Comparison of ENCODE assay signal across 1 cellular context in the genomic region with DNA sequence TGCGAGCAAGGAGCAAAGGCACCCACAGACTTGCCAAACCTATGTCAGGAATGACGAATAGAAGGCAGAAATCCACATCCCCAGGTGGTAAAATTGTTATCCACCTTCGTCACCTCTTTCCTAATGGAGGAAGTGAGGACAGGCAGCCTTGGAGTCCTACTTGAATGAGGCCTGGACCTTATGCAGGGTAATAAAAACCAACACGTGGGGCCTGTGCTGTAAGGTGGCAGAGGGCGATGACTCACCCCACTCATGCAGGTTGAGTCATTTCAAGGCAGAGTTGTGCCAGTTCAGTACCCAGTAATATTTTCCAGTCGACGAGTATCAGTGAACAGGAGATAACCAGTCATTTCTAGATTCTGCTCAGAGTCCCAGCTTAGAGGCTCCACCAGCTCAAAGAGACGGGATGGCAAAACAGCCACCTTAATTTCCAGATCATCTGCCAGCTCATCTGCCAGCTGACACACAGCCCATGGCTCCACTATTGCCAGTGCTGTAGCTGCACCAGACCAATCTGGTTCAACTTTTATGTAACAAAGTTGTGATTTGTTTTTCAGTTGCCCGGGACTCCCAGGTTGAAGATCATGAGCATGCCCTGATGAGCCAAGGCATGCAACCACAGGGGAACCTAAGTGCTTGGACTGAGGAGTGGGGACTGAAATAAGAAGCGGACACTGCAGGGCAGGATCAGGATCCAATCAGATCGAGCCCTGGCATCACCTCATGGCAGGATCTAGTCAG.
A peak's percentile ranks its signal among the peaks of the same experiment; 100 is the strongest.
TF ChIP-seq lines count a peak whose summit lies in the region.

No MANE protein-coding gene starts in this region.

TF ChIP-seq in HEK293, 187 proteins besides CTCF, POLR2A, EP300 and RAD21 (continued from another document):
- TF ChIP-seq ZBTB20 (tag by site-specific recombination; IDR thresholded peaks at IDR 0.05) (peak; percentile 48; the same call in 1 of the 2 replicates), ZNF747 (tag by site-specific recombination; IDR thresholded peaks at IDR 0.05) (no peak), ZBTB7A (tag by site-specific recombination; IDR thresholded peaks at IDR 0.05; ENCODE audit: low read depth) (no peak), ZNF146 (tag by site-specific recombination; IDR thresholded peaks at IDR 0.05) (peak; percentile 98), ZNF621 (tag by site-specific recombination; IDR thresholded peaks at IDR 0.05) (no peak), YY2 (tag by site-specific recombination; IDR thresholded peaks at IDR 0.05) (no peak), ZNF335 (tag by site-specific recombination; conservative IDR thresholded peaks at IDR 0.05) (peak; percentile 95), ZNF544 (tag by site-specific recombination; IDR thresholded peaks at IDR 0.05) (no peak), GLIS1 (tag by site-specific recombination; IDR thresholded peaks at IDR 0.05) (peak; percentile 98), ZNF433 (tag by site-specific recombination; IDR thresholded peaks at IDR 0.05; ENCODE audit: low read depth) (no peak), ZNF792 (tag by site-specific recombination; IDR thresholded peaks at IDR 0.05) (no peak), ZNF660 (tag by site-specific recombination; IDR thresholded peaks at IDR 0.05) (peak; percentile 90), ZNF324 (tag by site-specific recombination; IDR thresholded peaks at IDR 0.05) (peak; percentile 77; the same call in 1 of the 2 replicates), YY1 (tag by site-specific recombination; IDR thresholded peaks at IDR 0.05) (no peak), ZNF776 (tag by site-specific recombination; IDR thresholded peaks at IDR 0.05; ENCODE audit: borderline replicate concordance) (no peak), ZNF114 (tag by site-specific recombination; IDR thresholded peaks at IDR 0.05) (no peak), ZNF350 (tag by site-specific recombination; IDR thresholded peaks at IDR 0.05) (no peak), ZNF214 (tag by site-specific recombination; IDR thresholded peaks at IDR 0.05; ENCODE audit: borderline replicate concordance) (no peak), MYNN (tag by site-specific recombination; IDR thresholded peaks at IDR 0.05; ENCODE audit: borderline replicate concordance) (no peak), RBAK (tag by site-specific recombination; IDR thresholded peaks at IDR 0.05) (0 out of 2 replicates have a peak, but pooled peaks have one; percentile 35), SETDB1 (IDR thresholded peaks at IDR 0.05; ENCODE audit: insufficient read length, low read length) (no peak), IKZF3 (tag by site-specific recombination; IDR thresholded peaks at IDR 0.05) (0 out of 2 replicates have a peak, but pooled peaks have one; percentile 13), ZNF10 (tag by site-specific recombination; IDR thresholded peaks at IDR 0.05) (no peak; the same call in 1 of the 2 replicates), HOXA7 (CRISPR knock-in tag; IDR thresholded peaks at IDR 0.05; ENCODE audit: borderline replicate concordance) (no peak), ZNF302 (tag by site-specific recombination; IDR thresholded peaks at IDR 0.05; ENCODE audit: low read depth) (no peak), ZNF394 (tag by site-specific recombination; IDR thresholded peaks at IDR 0.05; ENCODE audit: borderline replicate concordance) (peak; percentile 67; the same call in 1 of the 2 replicates), KLF8 (tag by site-specific recombination; IDR thresholded peaks at IDR 0.05) (peak; percentile 51; the same call in 1 of the 2 replicates), ZNF239 (tag by site-specific recombination; IDR thresholded peaks at IDR 0.05) (no peak), ZSCAN16 (tag by site-specific recombination; IDR thresholded peaks at IDR 0.05) (no peak), ZNF626 (tag by site-specific recombination; IDR thresholded peaks at IDR 0.05) (no peak), ZBTB17 (tag by site-specific recombination; IDR thresholded peaks at IDR 0.05) (no peak), ZNF837 (tag by site-specific recombination; IDR thresholded peaks at IDR 0.05) (no peak), GLI2 (tag by site-specific recombination; IDR thresholded peaks at IDR 0.05; ENCODE audit: borderline replicate concordance, low read depth) (no peak; the same call in 1 of the 2 replicates), ZNF37A (tag by site-specific recombination; IDR thresholded peaks at IDR 0.05) (no peak), KLF9 (tag by site-specific recombination; IDR thresholded peaks at IDR 0.05; ENCODE audit: low read depth) (no peak), ZEB2 (tag by site-specific recombination; IDR thresholded peaks at IDR 0.05) (no peak), ZNF266 (tag by site-specific recombination; IDR thresholded peaks at IDR 0.05; ENCODE audit: low read depth) (no peak), KLF1 (tag by site-specific recombination; IDR thresholded peaks at IDR 0.05) (no peak), ZNF274 (IDR thresholded peaks at IDR 0.05; ENCODE audit: low read length) (no peak), ZNF274 (tag by site-specific recombination; IDR thresholded peaks at IDR 0.05; ENCODE audit: borderline replicate concordance) (no peak), SP2 (tag by site-specific recombination; IDR thresholded peaks at IDR 0.05) (no peak), ZNF473 (tag by site-specific recombination; IDR thresholded peaks at IDR 0.05) (no peak), ZSCAN23 (tag by site-specific recombination; IDR thresholded peaks at IDR 0.05) (no peak), SP7 (tag by site-specific recombination; IDR thresholded peaks at IDR 0.05) (peak; percentile 95), FEZF1 (tag by site-specific recombination; IDR thresholded peaks at IDR 0.05) (peak; percentile 91), ZNF558 (tag by site-specific recombination; IDR thresholded peaks at IDR 0.05) (peak; percentile 85; the same call in 1 of the 2 replicates), REPIN1 (tag by site-specific recombination; IDR thresholded peaks at IDR 0.05; ENCODE audit: low read depth) (no peak)
- TF ChIP-seq, protein P1, sequence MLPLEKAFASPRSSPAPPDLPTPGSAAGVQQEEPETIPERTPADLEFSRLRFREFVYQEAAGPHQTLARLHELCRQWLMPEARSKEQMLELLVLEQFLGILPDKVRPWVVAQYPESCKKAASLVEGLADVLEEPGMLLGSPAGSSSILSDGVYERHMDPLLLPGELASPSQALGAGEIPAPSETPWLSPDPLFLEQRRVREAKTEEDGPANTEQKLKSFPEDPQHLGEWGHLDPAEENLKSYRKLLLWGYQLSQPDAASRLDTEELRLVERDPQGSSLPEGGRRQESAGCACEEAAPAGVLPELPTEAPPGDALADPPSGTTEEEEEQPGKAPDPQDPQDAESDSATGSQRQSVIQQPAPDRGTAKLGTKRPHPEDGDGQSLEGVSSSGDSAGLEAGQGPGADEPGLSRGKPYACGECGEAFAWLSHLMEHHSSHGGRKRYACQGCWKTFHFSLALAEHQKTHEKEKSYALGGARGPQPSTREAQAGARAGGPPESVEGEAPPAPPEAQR (tag by site-specific recombination; IDR thresholded peaks at IDR 0.05), result no peak
- TF ChIP-seq, protein P2, sequence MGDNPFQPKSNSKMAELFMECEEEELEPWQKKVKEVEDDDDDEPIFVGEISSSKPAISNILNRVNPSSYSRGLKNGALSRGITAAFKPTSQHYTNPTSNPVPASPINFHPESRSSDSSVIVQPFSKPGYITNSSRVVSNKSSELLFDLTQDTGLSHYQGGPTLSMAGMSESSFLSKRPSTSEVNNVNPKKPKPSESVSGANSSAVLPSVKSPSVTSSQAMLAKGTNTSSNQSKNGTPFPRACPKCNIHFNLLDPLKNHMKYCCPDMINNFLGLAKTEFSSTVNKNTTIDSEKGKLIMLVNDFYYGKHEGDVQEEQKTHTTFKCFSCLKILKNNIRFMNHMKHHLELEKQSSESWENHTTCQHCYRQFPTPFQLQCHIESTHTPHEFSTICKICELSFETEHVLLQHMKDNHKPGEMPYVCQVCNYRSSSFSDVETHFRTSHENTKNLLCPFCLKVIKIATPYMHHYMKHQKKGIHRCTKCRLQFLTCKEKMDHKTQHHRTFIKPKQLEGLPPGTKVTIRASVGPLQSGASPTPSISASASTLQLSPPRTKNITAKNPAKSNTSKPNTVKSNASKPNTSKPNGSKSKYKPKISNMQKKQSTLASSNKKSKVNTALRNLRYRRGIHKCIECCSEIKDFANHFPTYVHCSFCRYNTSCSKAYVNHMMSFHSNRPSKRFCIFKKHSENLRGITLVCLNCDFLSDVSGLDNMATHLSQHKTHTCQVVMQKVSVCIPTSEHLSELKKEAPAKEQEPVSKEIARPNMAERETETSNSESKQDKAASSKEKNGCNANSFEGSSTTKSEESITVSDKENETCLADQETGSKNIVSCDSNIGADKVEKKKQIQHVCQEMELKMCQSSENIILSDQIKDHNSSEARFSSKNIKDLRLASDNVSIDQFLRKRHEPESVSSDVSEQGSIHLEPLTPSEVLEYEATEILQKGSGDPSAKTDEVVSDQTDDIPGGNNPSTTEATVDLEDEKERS (tag by site-specific recombination; IDR thresholded peaks at IDR 0.05), result 0 out of 2 replicates have a peak, but pooled peaks have one; percentile 61
- TF ChIP-seq, protein P3, sequence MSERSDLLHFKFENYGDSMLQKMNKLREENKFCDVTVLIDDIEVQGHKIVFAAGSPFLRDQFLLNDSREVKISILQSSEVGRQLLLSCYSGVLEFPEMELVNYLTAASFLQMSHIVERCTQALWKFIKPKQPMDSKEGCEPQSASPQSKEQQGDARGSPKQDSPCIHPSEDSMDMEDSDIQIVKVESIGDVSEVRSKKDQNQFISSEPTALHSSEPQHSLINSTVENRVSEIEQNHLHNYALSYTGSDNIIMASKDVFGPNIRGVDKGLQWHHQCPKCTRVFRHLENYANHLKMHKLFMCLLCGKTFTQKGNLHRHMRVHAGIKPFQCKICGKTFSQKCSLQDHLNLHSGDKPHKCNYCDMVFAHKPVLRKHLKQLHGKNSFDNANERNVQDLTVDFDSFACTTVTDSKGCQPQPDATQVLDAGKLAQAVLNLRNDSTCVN (tag by site-specific recombination; optimal IDR thresholded peaks at IDR 0.05), result no peak
- TF ChIP-seq, protein P4, sequence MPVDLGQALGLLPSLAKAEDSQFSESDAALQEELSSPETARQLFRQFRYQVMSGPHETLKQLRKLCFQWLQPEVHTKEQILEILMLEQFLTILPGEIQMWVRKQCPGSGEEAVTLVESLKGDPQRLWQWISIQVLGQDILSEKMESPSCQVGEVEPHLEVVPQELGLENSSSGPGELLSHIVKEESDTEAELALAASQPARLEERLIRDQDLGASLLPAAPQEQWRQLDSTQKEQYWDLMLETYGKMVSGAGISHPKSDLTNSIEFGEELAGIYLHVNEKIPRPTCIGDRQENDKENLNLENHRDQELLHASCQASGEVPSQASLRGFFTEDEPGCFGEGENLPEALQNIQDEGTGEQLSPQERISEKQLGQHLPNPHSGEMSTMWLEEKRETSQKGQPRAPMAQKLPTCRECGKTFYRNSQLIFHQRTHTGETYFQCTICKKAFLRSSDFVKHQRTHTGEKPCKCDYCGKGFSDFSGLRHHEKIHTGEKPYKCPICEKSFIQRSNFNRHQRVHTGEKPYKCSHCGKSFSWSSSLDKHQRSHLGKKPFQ (tag by site-specific recombination; IDR thresholded peaks at IDR 0.05), result no peak
- TF ChIP-seq, protein P5, sequence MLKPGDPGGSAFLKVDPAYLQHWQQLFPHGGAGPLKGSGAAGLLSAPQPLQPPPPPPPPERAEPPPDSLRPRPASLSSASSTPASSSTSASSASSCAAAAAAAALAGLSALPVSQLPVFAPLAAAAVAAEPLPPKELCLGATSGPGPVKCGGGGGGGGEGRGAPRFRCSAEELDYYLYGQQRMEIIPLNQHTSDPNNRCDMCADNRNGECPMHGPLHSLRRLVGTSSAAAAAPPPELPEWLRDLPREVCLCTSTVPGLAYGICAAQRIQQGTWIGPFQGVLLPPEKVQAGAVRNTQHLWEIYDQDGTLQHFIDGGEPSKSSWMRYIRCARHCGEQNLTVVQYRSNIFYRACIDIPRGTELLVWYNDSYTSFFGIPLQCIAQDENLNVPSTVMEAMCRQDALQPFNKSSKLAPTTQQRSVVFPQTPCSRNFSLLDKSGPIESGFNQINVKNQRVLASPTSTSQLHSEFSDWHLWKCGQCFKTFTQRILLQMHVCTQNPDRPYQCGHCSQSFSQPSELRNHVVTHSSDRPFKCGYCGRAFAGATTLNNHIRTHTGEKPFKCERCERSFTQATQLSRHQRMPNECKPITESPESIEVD (tag by site-specific recombination; IDR thresholded peaks at IDR 0.05), result no peak
- TF ChIP-seq, protein P6, sequence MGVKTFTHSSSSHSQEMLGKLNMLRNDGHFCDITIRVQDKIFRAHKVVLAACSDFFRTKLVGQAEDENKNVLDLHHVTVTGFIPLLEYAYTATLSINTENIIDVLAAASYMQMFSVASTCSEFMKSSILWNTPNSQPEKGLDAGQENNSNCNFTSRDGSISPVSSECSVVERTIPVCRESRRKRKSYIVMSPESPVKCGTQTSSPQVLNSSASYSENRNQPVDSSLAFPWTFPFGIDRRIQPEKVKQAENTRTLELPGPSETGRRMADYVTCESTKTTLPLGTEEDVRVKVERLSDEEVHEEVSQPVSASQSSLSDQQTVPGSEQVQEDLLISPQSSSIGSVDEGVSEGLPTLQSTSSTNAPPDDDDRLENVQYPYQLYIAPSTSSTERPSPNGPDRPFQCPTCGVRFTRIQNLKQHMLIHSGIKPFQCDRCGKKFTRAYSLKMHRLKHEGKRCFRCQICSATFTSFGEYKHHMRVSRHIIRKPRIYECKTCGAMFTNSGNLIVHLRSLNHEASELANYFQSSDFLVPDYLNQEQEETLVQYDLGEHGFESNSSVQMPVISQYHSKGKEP (tag by site-specific recombination; IDR thresholded peaks at IDR 0.05), result no peak
- TF ChIP-seq, protein P7, sequence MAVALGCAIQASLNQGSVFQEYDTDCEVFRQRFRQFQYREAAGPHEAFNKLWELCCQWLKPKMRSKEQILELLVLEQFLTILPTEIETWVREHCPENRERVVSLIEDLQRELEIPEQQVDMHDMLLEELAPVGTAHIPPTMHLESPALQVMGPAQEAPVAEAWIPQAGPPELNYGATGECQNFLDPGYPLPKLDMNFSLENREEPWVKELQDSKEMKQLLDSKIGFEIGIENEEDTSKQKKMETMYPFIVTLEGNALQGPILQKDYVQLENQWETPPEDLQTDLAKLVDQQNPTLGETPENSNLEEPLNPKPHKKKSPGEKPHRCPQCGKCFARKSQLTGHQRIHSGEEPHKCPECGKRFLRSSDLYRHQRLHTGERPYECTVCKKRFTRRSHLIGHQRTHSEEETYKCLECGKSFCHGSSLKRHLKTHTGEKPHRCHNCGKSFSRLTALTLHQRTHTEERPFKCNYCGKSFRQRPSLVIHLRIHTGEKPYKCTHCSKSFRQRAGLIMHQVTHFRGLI (tag by site-specific recombination; IDR thresholded peaks at IDR 0.05), result peak; percentile 22; the same call in 1 of the 2 replicates
